24 cellular contexts compared by ENCODE assay signal in the genomic region with DNA sequence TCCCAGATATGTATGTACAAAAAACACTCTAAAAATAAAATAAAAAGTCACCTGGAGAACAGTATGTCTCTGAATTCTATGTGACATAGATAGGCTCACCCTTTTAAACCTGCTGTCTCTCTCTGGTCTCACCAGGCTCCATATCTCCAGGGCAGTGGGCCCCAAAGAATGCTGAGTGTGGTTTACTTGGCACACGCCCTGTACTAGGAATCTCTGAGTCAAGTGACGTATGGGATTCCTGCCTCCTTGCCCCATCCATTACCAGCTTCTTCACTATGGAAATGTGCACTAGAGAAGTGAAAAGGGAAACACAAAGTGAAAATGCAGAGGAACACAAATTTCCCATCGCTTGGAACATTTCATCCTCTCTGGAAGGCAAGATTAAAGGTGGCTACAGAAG.
A peak's percentile ranks its signal among the peaks of the same experiment; 100 is the strongest.
DNase-seq lines count a peak whose midpoint lies in the region; TF ChIP-seq lines count a peak whose summit lies in the region.
"Had no signal": no experiment of that assay in that cellular context is flagged by ENCODE, and none has a peak within 500 bp of the region (broad histone marks: within the 10 kb centered on the region; RNA-seq: fewer than 3 reads in every experiment).

No MANE protein-coding gene starts in this region.

- no peaks in the 10 kb centered on the region for H3K9me3 Mint-ChIP-seq in Caco-2 (ENCODE audit: unreplicated experiment)
- peaks cover 4% of the 10 kb centered on the region for H3K9me3 Mint-ChIP-seq in T-helper 2 cell treated with Interferon-gamma antibody and Interleukin-4, amounts not matched to agents 5 μg/mL and 100 μg/mL, for 36 hours
- H3K9me3 Mint-ChIP-seq: GM23338 had no signal

- DNase-seq in Caco-2: peak; percentile 18 to 47
- DNase-seq in LoVo (ENCODE audit: low spot score): peak; percentile 15
- peak; percentile 8 to 70 for DNase-seq in cardiac fibroblast (ENCODE audit: low read depth in 2 of 2)
- DNase-seq in myocyte (ENCODE audit: low read depth): peak; percentile 73
- no peak for DNase-seq in GM10248 (ENCODE audit: extremely low spot score)
- no peak for DNase-seq in SKM-1 (lab: John Stamatoyannopoulos, UW; ENCODE audit: unreplicated experiment)
- no peak for DNase-seq in right atrium auricular region (ENCODE audit: low spot score)
- DNase-seq in T-helper 2 cell treated with Interferon-gamma antibody and Interleukin-4, amounts not matched to agents 5 μg/mL and 100 μg/mL, for 36 hours (ENCODE audit: low spot score): no peak
- DNase-seq: activated CD4-positive, alpha-beta T cell treated with anti-CD3 and anti-CD28 coated beads, Interleukin-2, amount 50 U/mL, for 1 hour; activated T-cell treated with anti-CD3 and anti-CD28 coated beads, Interleukin-2, amount 50 U/mL, for 24 hours; COR-L47; erythroblast; hippocampal formation; left colon; naive B cell; NCI-H1092; NCI-H2171 treated with DMSO at 0.1 percent for 48 hours; posterior cingulate gyrus; SHP77 treated with DMSO at 0.1 percent for 48 hours; stimulated activated CD4-positive, alpha-beta T cell treated with anti-CD3 and anti-CD28 coated beads, Interleukin-15, amount 100 ng/mL, for 24 hours; T1000 had no signal

- no peaks in the 10 kb centered on the region for H3K9me3 ChIP-seq in Caco-2
- H3K9me3 ChIP-seq in right atrium auricular region: no peaks in the 10 kb centered on the region
- H3K9me3 ChIP-seq: suprapubic skin had no signal

- no peak overlapping the region for H3K27ac ChIP-seq in right atrium auricular region
- H3K27ac ChIP-seq: suprapubic skin had no signal

- H3K27me3 ChIP-seq in Caco-2 (replicated peaks; ENCODE audit: control insufficient read depth, insufficient read depth, low read length) (no peaks in the 10 kb centered on the region), right atrium auricular region (no peaks in the 10 kb centered on the region)
- H3K27me3 ChIP-seq: suprapubic skin had no signal

- TF ChIP-seq CTCF in Caco-2 (IDR thresholded peaks at IDR 0.05; ENCODE audit: insufficient read depth in 1 of 2, low read depth in 1 of 2, low read length in 1 of 2, severe bottlenecking in 1 of 2, unreplicated experiment in 1 of 2): no peak
- no peak for TF ChIP-seq CTCF in cardiac fibroblast (IDR thresholded peaks at IDR 0.05; ENCODE audit: low read depth, low read length)
- TF ChIP-seq CTCF in GM10248 (IDR thresholded peaks at IDR 0.05; ENCODE audit: control extremely low read depth, extremely low read depth, low read depth, missing control alignments): no peak
- TF ChIP-seq CTCF in right atrium auricular region (IDR thresholded peaks at IDR 0.05): no peak

- intact Hi-C loops in Caco-2 (cut with micrococcal nuclease; ENCODE audit: unreplicated experiment): no loop called here

- no TSS peak for BruUV-seq in Caco-2 (replicated peaks; lab: Mats Ljungman, UMichigan)

- no peaks in the 10 kb centered on the region for H3K4me1 Mint-ChIP-seq in Caco-2 (ENCODE audit: low read depth, unreplicated experiment)
- H3K4me1 Mint-ChIP-seq in T-helper 2 cell treated with Interferon-gamma antibody and Interleukin-4, amounts not matched to agents 5 μg/mL and 100 μg/mL, for 36 hours (ENCODE audit: low read depth): no peaks in the 10 kb centered on the region
- H3K4me1 Mint-ChIP-seq: naive B cell had no signal

- H3K27me3 Mint-ChIP-seq in Caco-2 (ENCODE audit: insufficient read depth, unreplicated experiment): no peaks in the 10 kb centered on the region
- no peaks in the 10 kb centered on the region for H3K27me3 Mint-ChIP-seq in T-helper 2 cell treated with Interferon-gamma antibody and Interleukin-4, amounts not matched to agents 5 μg/mL and 100 μg/mL, for 36 hours (ENCODE audit: low read depth)
- H3K27me3 Mint-ChIP-seq: activated naive CD8-positive, alpha-beta T cell; activated T-cell treated with anti-CD3 and anti-CD28 coated beads, Interleukin-2, amount 50 U/mL, for 24 hours; naive B cell had no signal

- POLR2A ChIA-PET in Caco-2 (lab: Charles Lee): no interaction called here
- POLR2A ChIA-PET in GM10248 (lab: Yijun Ruan, JAX): no interaction called here

- CTCF ChIA-PET in Caco-2 (lab: Charles Lee): no interaction called here
- CTCF ChIA-PET in GM10248 (lab: Yijun Ruan, JAX): interaction anchor here (1.0 kb wide), 1 partner anchor 10 kb away, joined by 3 read pairs; no protein-coding TSS in a partner anchor

- no peaks in the 10 kb centered on the region for H3K36me3 Mint-ChIP-seq in Caco-2 (ENCODE audit: insufficient read depth, unreplicated experiment)
- H3K36me3 Mint-ChIP-seq in T-helper 2 cell treated with Interferon-gamma antibody and Interleukin-4, amounts not matched to agents 5 μg/mL and 100 μg/mL, for 36 hours (ENCODE audit: low read depth): no peaks in the 10 kb centered on the region
- H3K36me3 Mint-ChIP-seq: activated naive CD8-positive, alpha-beta T cell; naive B cell had no signal

- H3K4me1 ChIP-seq in Caco-2 (no peaks in the 10 kb centered on the region), right atrium auricular region (no peaks in the 10 kb centered on the region)
- H3K4me1 ChIP-seq: suprapubic skin had no signal

- no peak overlapping the region for H3K4me3 Mint-ChIP-seq in Caco-2 (ENCODE audit: unreplicated experiment)
- no peak overlapping the region for H3K4me3 Mint-ChIP-seq in T-helper 2 cell treated with Interferon-gamma antibody and Interleukin-4, amounts not matched to agents 5 μg/mL and 100 μg/mL, for 36 hours
- H3K4me3 Mint-ChIP-seq: activated naive CD8-positive, alpha-beta T cell; activated T-cell treated with anti-CD3 and anti-CD28 coated beads, Interleukin-2, amount 50 U/mL, for 24 hours; GM23338 had no signal

- H3K4me3 ChIP-seq in Caco-2 (ENCODE audit: low read depth, low read length) (no peak overlapping the region), cardiac fibroblast (replicated peaks in 1 of 2; ENCODE audit: low read depth in 2 of 2, low read length in 2 of 2) (no peak overlapping the region), right atrium auricular region (no peak overlapping the region)
- H3K4me3 ChIP-seq: GM23338, suprapubic skin had no signal

- no peak overlapping the region for H3K27ac Mint-ChIP-seq in Caco-2 (ENCODE audit: unreplicated experiment)
- H3K27ac Mint-ChIP-seq in T-helper 2 cell treated with Interferon-gamma antibody and Interleukin-4, amounts not matched to agents 5 μg/mL and 100 μg/mL, for 36 hours: no peak overlapping the region
- H3K27ac Mint-ChIP-seq: activated naive CD8-positive, alpha-beta T cell; activated T-cell treated with anti-CD3 and anti-CD28 coated beads, Interleukin-2, amount 50 U/mL, for 24 hours; GM23338; naive B cell had no signal

- no peaks in the 10 kb centered on the region for H3K36me3 ChIP-seq in Caco-2 (ENCODE audit: control insufficient read depth, insufficient read depth, low read length)
- no peaks in the 10 kb centered on the region for H3K36me3 ChIP-seq in right atrium auricular region
- H3K36me3 ChIP-seq: suprapubic skin had no signal

Comparison
In these comparisons a context has a peak if more than half of its experiments do, and no peak if none do; other contexts are left out.
1. DNase-seq: peak in Caco-2 (2 of 2), LoVo (single experiment), cardiac fibroblast (2 of 2) and myocyte (single experiment); none in GM10248 (single experiment), SKM-1 (single experiment), right atrium auricular region (single experiment) and T-helper 2 cell treated with Interferon-gamma antibody and Interleukin-4, amounts not matched to agents 5 μg/mL and 100 μg/mL, for 36 hours (single experiment).